24 cellular contexts compared by ENCODE assay signal in genomic region chr11:127490896-127491295, GRCh38.
DNase-seq lines count a peak whose midpoint lies in the region; ATAC-seq and TF ChIP-seq lines count a peak whose summit lies in the region.
"Had no signal": no experiment of that assay in that cellular context is flagged by ENCODE, and none has a peak within 500 bp of the region (broad histone marks: within the 10 kb centered on the region; RNA-seq: fewer than 3 reads in every experiment).

No MANE protein-coding gene starts in this region.

- H3K4me3 Mint-ChIP-seq in endodermal cell (no peak overlapping the region), endothelial cell (ENCODE audit: unreplicated experiment) (no peak overlapping the region)
- H3K4me3 Mint-ChIP-seq: CD14-positive monocyte; CD4-positive, alpha-beta memory T cell; CD4-positive, CD25-positive, alpha-beta regulatory T cell; CD8-positive, alpha-beta memory T cell had no signal

- H3K27ac Mint-ChIP-seq in endodermal cell (no peak overlapping the region), endothelial cell (ENCODE audit: unreplicated experiment) (peak overlapping the region; percentile 61)
- H3K27ac Mint-ChIP-seq: CD14-positive monocyte; CD4-positive, alpha-beta memory T cell; CD4-positive, CD25-positive, alpha-beta regulatory T cell; CD8-positive, alpha-beta memory T cell had no signal

- 83 to 96% methylated on average over 1 to 2 of the region's 2 CpGs for WGBS in endodermal cell (ENCODE audit: insufficient coverage in 1 of 2, insufficient read length in 1 of 2), 2 experiments

- H3K36me3 ChIP-seq in endodermal cell (ENCODE audit: control insufficient read depth, insufficient read depth, low read length): no peaks in the 10 kb centered on the region
- H3K36me3 ChIP-seq: BE2C, BLaER1 had no signal

- intact Hi-C loops in head of caudate nucleus (cut with DNase I): no loop called here

- no peaks in the 10 kb centered on the region for H3K4me1 ChIP-seq in endodermal cell (ENCODE audit: control insufficient read depth, insufficient read depth, low read length)
- H3K4me1 ChIP-seq: BE2C had no signal

- DNase-seq in endodermal cell (no peak), endothelial cell (ENCODE audit: low spot score) (no peak), head of caudate nucleus (peak in 29 of 42 donors; percentile 6 to 73 (median 25))
- no peak for DNase-seq in stimulated activated CD4-positive, alpha-beta T cell treated with anti-CD3 and anti-CD28 coated beads, Interleukin-1b, Interleukin-23, amount 100 ng/mL, for 48 hours
- DNase-seq: 8988T; ACHN; BE2C; C1 segment of cervical spinal cord; CD4-positive, alpha-beta memory T cell; CD4-positive, CD25-positive, alpha-beta regulatory T cell; CD8-positive, alpha-beta memory T cell; COR-L47; DMS 273 treated with DMSO at 0.1 percent for 48 hours; DMS153; DMS53; DMS79; DND-41; EL; GDM1 had no signal

- H3K27me3 ChIP-seq in endodermal cell (ENCODE audit: control insufficient read depth, insufficient read depth, low read length, poor library complexity, severe bottlenecking): no peaks in the 10 kb centered on the region
- H3K27me3 ChIP-seq: BE2C, BLaER1 had no signal

- H3K27me3 Mint-ChIP-seq in endodermal cell (ENCODE audit: insufficient read depth) (peaks cover 3% of the 10 kb centered on the region), endothelial cell (ENCODE audit: unreplicated experiment) (peaks cover 3% of the 10 kb centered on the region)
- H3K27me3 Mint-ChIP-seq: CD4-positive, alpha-beta memory T cell; CD4-positive, CD25-positive, alpha-beta regulatory T cell; CD8-positive, alpha-beta memory T cell had no signal

- no peak for TF ChIP-seq CTCF in endodermal cell (conservative IDR thresholded peaks at IDR 0.05)
- TF ChIP-seq CTCF in endothelial cell (IDR thresholded peaks at IDR 0.05; ENCODE audit: unreplicated experiment): no peak

- H3K36me3 Mint-ChIP-seq in endodermal cell (ENCODE audit: low read depth): peaks cover 7% of the 10 kb centered on the region
- H3K36me3 Mint-ChIP-seq in endothelial cell (ENCODE audit: low read depth, unreplicated experiment): peaks cover 5% of the 10 kb centered on the region
- H3K36me3 Mint-ChIP-seq: CD14-positive monocyte; CD4-positive, alpha-beta memory T cell; CD4-positive, CD25-positive, alpha-beta regulatory T cell; CD8-positive, alpha-beta memory T cell had no signal

- H3K4me1 Mint-ChIP-seq in endodermal cell (no peaks in the 10 kb centered on the region), endothelial cell (ENCODE audit: unreplicated experiment) (peaks cover 2% of the 10 kb centered on the region)
- H3K4me1 Mint-ChIP-seq: CD14-positive monocyte; CD4-positive, alpha-beta memory T cell; CD4-positive, CD25-positive, alpha-beta regulatory T cell had no signal

- no peak overlapping the region for H3K27ac ChIP-seq in endodermal cell (ENCODE audit: low read depth, low read length)
- H3K27ac ChIP-seq: BLaER1 had no signal

- peaks cover 32% of the 10 kb centered on the region for H3K9me3 ChIP-seq in endodermal cell (ENCODE audit: control insufficient read depth, low read length)
- H3K9me3 ChIP-seq: BE2C had no signal

- ATAC-seq in GM21367 (IDR thresholded peaks at IDR 0.05; ENCODE audit: unreplicated experiment): no peak
- ATAC-seq in GM21528 (IDR thresholded peaks at IDR 0.05; ENCODE audit: low FRiP score, unreplicated experiment): no peak
- ATAC-seq: GM12878 had no signal

- H3K4me3 ChIP-seq in endodermal cell (ENCODE audit: low read length): peak overlapping the region; percentile 55
- H3K4me3 ChIP-seq: BLaER1, GM12878 had no signal

- H3K9me3 Mint-ChIP-seq in endodermal cell (peaks cover 44% of the 10 kb centered on the region), endothelial cell (ENCODE audit: unreplicated experiment) (peaks cover 6% of the 10 kb centered on the region)

- no peak overlapping the region for H3K9ac ChIP-seq in endodermal cell (ENCODE audit: extremely low read depth, low read length, poor library complexity, severe bottlenecking)
- H3K9ac ChIP-seq: BLaER1 had no signal

Comparison
In these comparisons a context has a peak if more than half of its experiments do, and no peak if none do; other contexts are left out.
1. DNase-seq: peak in head of caudate nucleus (29 of 42); none in endodermal cell (single experiment), endothelial cell (single experiment) and stimulated activated CD4-positive, alpha-beta T cell treated with anti-CD3 and anti-CD28 coated beads, Interleukin-1b, Interleukin-23, amount 100 ng/mL, for 48 hours (single experiment).